ENCODE assay signal across 20 cellular contexts in genomic region chr2:241925821-241926441, GRCh38. TPM values are rescaled to one million over a fixed set of nuclear protein-coding genes. Genes with fewer than 3 reads are reported as not detected.
DNase-seq lines count a peak whose midpoint lies in the region; ATAC-seq and TF ChIP-seq lines count a peak whose summit lies in the region.
"Had no signal": no experiment of that assay in that cellular context is flagged by ENCODE, and none has a peak within 500 bp of the region (broad histone marks: within the 10 kb centered on the region; RNA-seq: fewer than 3 reads in every experiment).

No MANE protein-coding gene starts in this region.

- peaks cover 31% of the 10 kb centered on the region for H3K4me1 Mint-ChIP-seq in activated CD8-positive, alpha-beta memory T cell treated with anti-CD3 and anti-CD28 coated beads, Interleukin-2, amount 10 ng/mL, durations not matched to agents 7 days and 5 days
- H3K4me1 Mint-ChIP-seq in brain, result peaks cover 7% of the 10 kb centered on the region
- H3K4me1 Mint-ChIP-seq in memory B cell, result peaks cover 11% of the 10 kb centered on the region

- intact Hi-C loops in posterior vena cava (cut with DNase I), result no loop called here

- DNase-seq in activated CD8-positive, alpha-beta memory T cell treated with anti-CD3 and anti-CD28 coated beads, Interleukin-2, amount 10 ng/mL, durations not matched to agents 7 days and 5 days, result no peak
- DNase-seq in activated CD8-positive, alpha-beta memory T cell treated with anti-CD3 and anti-CD28 coated beads, Interleukin-2, amount 50 U/mL, for 4 hours, result no peak
- DNase-seq in memory B cell (ENCODE audit: low spot score in 2 of 2) (no peak), posterior vena cava (ENCODE audit: low spot score) (peak; percentile 68), GM19238 (ENCODE audit: insufficient read length, low spot score) (no peak), HUDEP-2 (lab: John Stamatoyannopoulos, UW; ENCODE audit: unreplicated experiment in 76 of 76) (no peak)
- DNase-seq in activated CD4-positive, alpha-beta T cell treated with anti-CD3 and anti-CD28 coated beads, Interleukin-2, amount 50 U/mL, for 48 hours, result no peak
- DNase-seq: activated CD4-positive, alpha-beta memory T cell treated with anti-CD3 and anti-CD28 coated beads, Interleukin-2, amount 10 ng/mL, durations not matched to agents 7 days and 5 days; esophagus squamous epithelium; left ventricle myocardium inferior; NCI-H1436 treated with DMSO at 0.1 percent for 48 hours; NCI-H2227 treated with DMSO at 0.1 percent for 48 hours; PC-3; stimulated activated CD4-positive, alpha-beta T cell treated with anti-CD3 and anti-CD28 coated beads, Interleukin-2, amount 100 ng/mL, for 24 hours; WERI-Rb-1 had no signal

- H3K27ac Mint-ChIP-seq in activated CD8-positive, alpha-beta memory T cell treated with anti-CD3 and anti-CD28 coated beads, Interleukin-2, amount 10 ng/mL, durations not matched to agents 7 days and 5 days, result no peak overlapping the region
- peak overlapping the region in 3 of 5 experiments; percentile 0 to 79 (median 59) for H3K27ac Mint-ChIP-seq in brain
- peak overlapping the region; percentile 81 for H3K27ac Mint-ChIP-seq in memory B cell
- H3K27ac Mint-ChIP-seq: activated CD4-positive, alpha-beta memory T cell treated with anti-CD3 and anti-CD28 coated beads, Interleukin-2, amount 10 ng/mL, durations not matched to agents 7 days and 5 days had no signal

- H3K27me3 Mint-ChIP-seq in activated CD8-positive, alpha-beta memory T cell treated with anti-CD3 and anti-CD28 coated beads, Interleukin-2, amount 10 ng/mL, durations not matched to agents 7 days and 5 days, result no peaks in the 10 kb centered on the region
- H3K27me3 Mint-ChIP-seq in brain (no peaks in the 10 kb centered on the region), memory B cell (no peaks in the 10 kb centered on the region)
- H3K27me3 Mint-ChIP-seq: activated CD4-positive, alpha-beta memory T cell treated with anti-CD3 and anti-CD28 coated beads, Interleukin-2, amount 10 ng/mL, durations not matched to agents 7 days and 5 days had no signal

- H3K4me3 Mint-ChIP-seq in activated CD8-positive, alpha-beta memory T cell treated with anti-CD3 and anti-CD28 coated beads, Interleukin-2, amount 10 ng/mL, durations not matched to agents 7 days and 5 days, result no peak overlapping the region
- no peak overlapping the region for H3K4me3 Mint-ChIP-seq in brain
- no peak overlapping the region for H3K4me3 Mint-ChIP-seq in memory B cell
- H3K4me3 Mint-ChIP-seq: activated CD4-positive, alpha-beta memory T cell treated with anti-CD3 and anti-CD28 coated beads, Interleukin-2, amount 10 ng/mL, durations not matched to agents 7 days and 5 days had no signal

- TF ChIP-seq CTCF in brain (conservative IDR thresholded peaks at IDR 0.05), result no peak

- peak; percentile 16 for ATAC-seq in activated CD8-positive, alpha-beta memory T cell treated with anti-CD3 and anti-CD28 coated beads, Interleukin-2, amount 10 ng/mL, durations not matched to agents 7 days and 5 days
- ATAC-seq in memory B cell (ENCODE audit: low read depth), result no peak
- ATAC-seq: HCT116, PC-3 had no signal

- CTCF ChIA-PET in activated CD8-positive, alpha-beta memory T cell treated with anti-CD3 and anti-CD28 coated beads, Interleukin-2, amount 10 ng/mL, durations not matched to agents 7 days and 5 days (lab: Charles Lee), result no interaction called here

- H3K9me3 Mint-ChIP-seq in activated CD8-positive, alpha-beta memory T cell treated with anti-CD3 and anti-CD28 coated beads, Interleukin-2, amount 10 ng/mL, durations not matched to agents 7 days and 5 days (ENCODE audit: low read depth), result no peaks in the 10 kb centered on the region
- H3K9me3 Mint-ChIP-seq in brain (peaks cover 0 to 3% (median 0%) of the 10 kb centered on the region in 5 experiments), memory B cell (no peaks in the 10 kb centered on the region)
- H3K9me3 Mint-ChIP-seq: activated CD4-positive, alpha-beta memory T cell treated with anti-CD3 and anti-CD28 coated beads, Interleukin-2, amount 10 ng/mL, durations not matched to agents 7 days and 5 days had no signal

- H3K36me3 Mint-ChIP-seq in activated CD8-positive, alpha-beta memory T cell treated with anti-CD3 and anti-CD28 coated beads, Interleukin-2, amount 10 ng/mL, durations not matched to agents 7 days and 5 days, result no peaks in the 10 kb centered on the region
- H3K36me3 Mint-ChIP-seq in brain (no peaks in the 10 kb centered on the region), memory B cell (peaks cover 6% of the 10 kb centered on the region)

RNA-seq across cellular contexts. Expression of gene RTP5, which starts 56.4 kb away (rescaled TPM):
- not detected for total RNA-seq in activated CD8-positive, alpha-beta memory T cell treated with anti-CD3 and anti-CD28 coated beads, Interleukin-2, amount 10 ng/mL, durations not matched to agents 7 days and 5 days
- polyA plus RNA-seq in brain (ENCODE audit: insufficient read depth, low read depth, low replicate concordance), result 5.2 TPM
- under 1 TPM in 1 of 2 donors, not detected in 1; 0.10 TPM for total RNA-seq in posterior vena cava
- total RNA-seq: cardiac muscle cell, G401, left ventricle myocardium inferior, PC-3 had no signal
- polyA plus RNA-seq: BJ, cardiac muscle cell had no signal
